30 cellular contexts compared by ENCODE assay signal in the genomic region with DNA sequence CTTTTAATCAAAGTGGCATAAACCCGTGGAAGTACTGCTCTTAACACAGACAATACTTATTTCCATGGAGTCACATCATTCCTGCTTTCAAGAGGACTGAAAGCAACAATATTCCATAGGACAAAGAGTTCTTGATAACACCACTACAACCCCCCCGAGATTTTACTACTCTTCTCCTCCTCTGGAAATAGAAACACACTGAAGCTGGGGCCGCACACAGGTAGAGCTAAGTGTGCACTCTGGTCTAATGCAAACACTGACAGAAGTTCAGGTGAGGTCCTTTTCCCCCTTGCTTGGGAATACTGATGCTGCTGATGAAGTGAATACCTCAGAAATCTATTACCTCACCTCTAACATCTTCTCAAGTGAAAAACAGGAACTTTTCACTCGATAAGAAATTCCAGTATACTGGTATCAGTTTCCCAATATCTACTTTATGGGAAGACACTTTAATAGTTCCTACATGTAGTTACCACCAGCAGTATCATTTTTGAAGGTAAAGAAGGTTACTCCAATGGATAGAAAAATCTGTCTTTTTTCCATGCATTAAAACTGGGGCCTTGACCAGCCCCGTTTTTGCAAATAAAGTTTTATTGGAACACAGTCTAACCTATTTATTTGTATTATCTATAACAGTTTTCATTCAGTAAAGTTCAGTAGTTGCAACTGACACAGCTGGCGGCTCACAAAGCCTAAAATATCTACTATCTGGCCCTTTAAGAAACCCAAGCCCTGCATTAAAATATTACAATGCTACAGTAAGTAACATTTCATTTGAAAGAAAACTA. TPM values are rescaled to one million over a fixed set of nuclear protein-coding genes. Genes with fewer than 3 reads are reported as not detected.
DNase-seq lines count a peak whose midpoint lies in the region; ATAC-seq, FAIRE-seq and TF ChIP-seq lines count a peak whose summit lies in the region.
"Had no signal": no experiment of that assay in that cellular context is flagged by ENCODE, and none has a peak within 500 bp of the region (broad histone marks: within the 10 kb centered on the region; RNA-seq: fewer than 3 reads in every experiment).

No MANE protein-coding gene starts in this region.

- no TSS peak for BruUV-seq in GM12878 (replicated peaks; lab: Mats Ljungman, UMichigan)

- H3K9me3 Mint-ChIP-seq in activated naive CD8-positive, alpha-beta T cell (ENCODE audit: low read depth) = no peaks in the 10 kb centered on the region
- no peaks in the 10 kb centered on the region for H3K9me3 Mint-ChIP-seq in activated naive CD8-positive, alpha-beta T cell treated with anti-CD3 and anti-CD28 coated beads, Interleukin-2, amount 50 U/mL, for 24 hours
- H3K9me3 Mint-ChIP-seq in CD4-positive, alpha-beta T cell = no peaks in the 10 kb centered on the region
- H3K9me3 Mint-ChIP-seq in stimulated activated memory B cell treated with anti-CD40 and anti-IgM and Interleukin-4, amounts not matched to agents 10 μg/mL and 1 μg/mL and 100 μg/mL, for 72 hours = no peaks in the 10 kb centered on the region
- H3K9me3 Mint-ChIP-seq: neural progenitor cell; T-helper 1 cell treated with Interleukin-12 subunit alpha and Interleukin-12 subunit beta and Interleukin-4 antibody, amounts not matched to agents 30 μg/mL and 1 μg/mL, for 36 hours had no signal

- in situ Hi-C loops in GM12878 (cut with MboI) = no loop called here

- no peaks in the 10 kb centered on the region for H3K4me1 ChIP-seq in GM12878 (ENCODE audit: control insufficient read depth, insufficient read depth, low read length)
- H3K4me1 ChIP-seq: neural progenitor cell had no signal

- RAD21 ChIA-PET in GM12878 (lab: Charles Lee; ENCODE audit: unreplicated experiment) = no interaction called here

- no peak for TF ChIP-seq EP300 in GM12878 (IDR thresholded peaks at IDR 0.05; ENCODE audit: borderline replicate concordance in 1 of 2, control insufficient read depth in 1 of 2, low read depth in 2 of 2, low read length in 2 of 2)

- TF ChIP-seq RAD21 in GM12878 (IDR thresholded peaks at IDR 0.05; ENCODE audit: insufficient read depth, low read depth, low read length) = no peak

- H3K36me3 Mint-ChIP-seq in activated naive CD8-positive, alpha-beta T cell = peaks cover 19% of the 10 kb centered on the region
- peaks cover 56% of the 10 kb centered on the region for H3K36me3 Mint-ChIP-seq in activated naive CD8-positive, alpha-beta T cell treated with anti-CD3 and anti-CD28 coated beads, Interleukin-2, amount 50 U/mL, for 24 hours (ENCODE audit: low read depth)
- peaks cover 91% of the 10 kb centered on the region for H3K36me3 Mint-ChIP-seq in CD4-positive, alpha-beta T cell (ENCODE audit: low read depth)
- H3K36me3 Mint-ChIP-seq in stimulated activated memory B cell treated with anti-CD40 and anti-IgM and Interleukin-4, amounts not matched to agents 10 μg/mL and 1 μg/mL and 100 μg/mL, for 72 hours = peaks cover 58% of the 10 kb centered on the region

- H3K27me3 ChIP-seq in CD4-positive, alpha-beta T cell (ENCODE audit: control insufficient read depth, insufficient read depth, low read length) = no peaks in the 10 kb centered on the region
- no peaks in the 10 kb centered on the region for H3K27me3 ChIP-seq in GM12878 (replicated peaks in 1 of 2; ENCODE audit: control insufficient read depth in 2 of 2, insufficient read depth in 2 of 2, low read length in 1 of 2)
- H3K27me3 ChIP-seq: BLaER1 treated with 17β-estradiol and CSF1 and Interleukin-3, amounts not matched to agents 10 nM and 100 nM; neural progenitor cell had no signal

- 57% methylated on average over 6 of the region's 6 CpGs for WGBS in GM12878 (ENCODE audit: insufficient coverage, insufficient replicate concordance, low lambda C conversion rate, missing lambda C conversion rate)

- H4K20me1 ChIP-seq in GM12878 (ENCODE audit: control insufficient read depth, insufficient read depth) = no peaks in the 10 kb centered on the region

- no peak overlapping the region for H3K9ac ChIP-seq in GM12878 (ENCODE audit: control insufficient read depth, insufficient read depth, low read length)
- H3K9ac ChIP-seq: BLaER1 treated with 17β-estradiol and CSF1 and Interleukin-3, amounts not matched to agents 10 nM and 100 nM; neural progenitor cell had no signal

- no peak for ATAC-seq in activated naive CD8-positive, alpha-beta T cell treated with anti-CD3 and anti-CD28 coated beads, Interleukin-2, amount 50 U/mL, for 24 hours
- ATAC-seq in CD4-positive, alpha-beta T cell (ENCODE audit: poor library complexity) = no peak
- ATAC-seq in GM12878 (no peak), GM21786 (IDR thresholded peaks at IDR 0.05; ENCODE audit: unreplicated experiment) (no peak)
- no peak for ATAC-seq in stimulated activated memory B cell treated with anti-CD40 and anti-IgM and Interleukin-4, amounts not matched to agents 10 μg/mL and 1 μg/mL and 100 μg/mL, for 72 hours
- ATAC-seq: sciatic nerve had no signal

- DNase-seq in activated naive CD8-positive, alpha-beta T cell treated with anti-CD3 and anti-CD28 coated beads, Interleukin-2, amount 50 U/mL, for 24 hours = no peak
- no peak for DNase-seq in CD4-positive, alpha-beta T cell
- no peak for DNase-seq in GM12878 (ENCODE audit: low read depth, low spot score)
- DNase-seq in NCI-H1694 (lab: John Stamatoyannopoulos, UW) = no peak
- DNase-seq: activated CD4-positive, CD25-positive, alpha-beta regulatory T cell treated with anti-CD3 and anti-CD28 coated beads, Interleukin-2, amount 50 U/mL, for 72 hours; activated naive CD4-positive, alpha-beta T cell treated with Interleukin-2 at 50 U/mL for 16 hours; amygdala; Calu3; DND-41; effector memory CD4-positive, alpha-beta T cell; head of caudate nucleus; kidney glomerular epithelial cell; NCI-H1417 treated with DMSO at 0.1 percent for 48 hours; NCI-H2081 treated with DMSO at 0.1 percent for 48 hours; NCI-H446 treated with DMSO at 0.1 percent for 48 hours; NCI-H82; posterior cingulate gyrus; RPMI8226; stimulated activated CD4-positive, alpha-beta T cell treated with anti-CD3 and anti-CD28 coated beads, Interleukin-12 subunit alpha, Interleukin-12 subunit beta, amount 100 ng/mL, for 4 hours; stimulated activated CD4-positive, alpha-beta T cell treated with anti-CD3 and anti-CD28 coated beads, Interleukin-4, amount 100 ng/mL, for 1 hour had no signal

- H3K27ac ChIP-seq in CD4-positive, alpha-beta T cell (ENCODE audit: low read depth, low read length) = no peak overlapping the region
- no peak overlapping the region for H3K27ac ChIP-seq in GM12878 (ENCODE audit: control insufficient read depth, insufficient read depth)
- H3K27ac ChIP-seq: BLaER1 treated with 17β-estradiol and CSF1 and Interleukin-3, amounts not matched to agents 10 nM and 100 nM; coronary artery; neural progenitor cell; SK-N-MC had no signal

- no peak overlapping the region for H2AFZ ChIP-seq in GM12878 (ENCODE audit: control insufficient read depth, low read depth, low read length)
- H2AFZ ChIP-seq: neural progenitor cell had no signal

- H3K4me3 Mint-ChIP-seq in activated naive CD8-positive, alpha-beta T cell = no peak overlapping the region
- no peak overlapping the region for H3K4me3 Mint-ChIP-seq in activated naive CD8-positive, alpha-beta T cell treated with anti-CD3 and anti-CD28 coated beads, Interleukin-2, amount 50 U/mL, for 24 hours
- no peak overlapping the region for H3K4me3 Mint-ChIP-seq in CD4-positive, alpha-beta T cell
- H3K4me3 Mint-ChIP-seq in stimulated activated memory B cell treated with anti-CD40 and anti-IgM and Interleukin-4, amounts not matched to agents 10 μg/mL and 1 μg/mL and 100 μg/mL, for 72 hours = no peak overlapping the region
- H3K4me3 Mint-ChIP-seq: neural progenitor cell; T-helper 1 cell treated with Interleukin-12 subunit alpha and Interleukin-12 subunit beta and Interleukin-4 antibody, amounts not matched to agents 30 μg/mL and 1 μg/mL, for 36 hours had no signal

- peak overlapping the region; percentile 46 for H3K27ac Mint-ChIP-seq in activated naive CD8-positive, alpha-beta T cell
- H3K27ac Mint-ChIP-seq in activated naive CD8-positive, alpha-beta T cell treated with anti-CD3 and anti-CD28 coated beads, Interleukin-2, amount 50 U/mL, for 24 hours = no peak overlapping the region
- peak overlapping the region; percentile 55 for H3K27ac Mint-ChIP-seq in CD4-positive, alpha-beta T cell
- peak overlapping the region; percentile 42 for H3K27ac Mint-ChIP-seq in stimulated activated memory B cell treated with anti-CD40 and anti-IgM and Interleukin-4, amounts not matched to agents 10 μg/mL and 1 μg/mL and 100 μg/mL, for 72 hours
- H3K27ac Mint-ChIP-seq: neural progenitor cell; T-helper 1 cell treated with Interleukin-12 subunit alpha and Interleukin-12 subunit beta and Interleukin-4 antibody, amounts not matched to agents 30 μg/mL and 1 μg/mL, for 36 hours had no signal

- no peak for TF ChIP-seq POLR2A in GM12878 (IDR thresholded peaks at IDR 0.05; ENCODE audit: low read depth, low read length)

- peaks cover 5% of the 10 kb centered on the region for H3K79me2 ChIP-seq in GM12878 (ENCODE audit: control insufficient read depth, insufficient read depth, low read length)

- no peaks in the 10 kb centered on the region for H3K9me3 ChIP-seq in CD4-positive, alpha-beta T cell (ENCODE audit: control insufficient read depth, low read length)
- H3K9me3 ChIP-seq in GM12878 (replicated peaks; ENCODE audit: control insufficient read depth, insufficient read depth, low read length) = no peaks in the 10 kb centered on the region
- H3K9me3 ChIP-seq: BLaER1 treated with 17β-estradiol and CSF1 and Interleukin-3, amounts not matched to agents 10 nM and 100 nM had no signal

- H3K4me3 ChIP-seq in GM12878 = no peak overlapping the region
- H3K4me3 ChIP-seq: BLaER1 treated with 17β-estradiol and CSF1 and Interleukin-3, amounts not matched to agents 10 nM and 100 nM; coronary artery; neural progenitor cell; SK-N-MC had no signal

- no peak for FAIRE-seq in GM12878 (lab: Jason Lieb, UNC)
- FAIRE-seq: TTC549 had no signal

- CTCF ChIA-PET in CD4-positive, alpha-beta T cell (lab: Charles Lee) = no interaction called here
- CTCF ChIA-PET in GM12878 (lab: Yijun Ruan, JAX) = interaction anchor here (0.7 to 1.1 kb wide), 2 partner anchors 46 to 311 kb away, joined by 3 read pairs; no protein-coding TSS in a partner anchor

- POLR2A ChIA-PET in CD4-positive, alpha-beta T cell (lab: Charles Lee) = interaction anchor here (0.8 kb wide), 1 partner anchor 50 kb away, joined by 3 read pairs; a partner anchor contains a TSS
- POLR2A ChIA-PET in GM12878 (lab: Charles Lee) = no interaction called here

- no peaks in the 10 kb centered on the region for H3K27me3 Mint-ChIP-seq in activated naive CD8-positive, alpha-beta T cell
- no peaks in the 10 kb centered on the region for H3K27me3 Mint-ChIP-seq in activated naive CD8-positive, alpha-beta T cell treated with anti-CD3 and anti-CD28 coated beads, Interleukin-2, amount 50 U/mL, for 24 hours
- H3K27me3 Mint-ChIP-seq in CD4-positive, alpha-beta T cell = no peaks in the 10 kb centered on the region
- H3K27me3 Mint-ChIP-seq in stimulated activated memory B cell treated with anti-CD40 and anti-IgM and Interleukin-4, amounts not matched to agents 10 μg/mL and 1 μg/mL and 100 μg/mL, for 72 hours = no peaks in the 10 kb centered on the region

- H3K4me1 Mint-ChIP-seq in activated naive CD8-positive, alpha-beta T cell (ENCODE audit: low read depth) = peaks cover 28% of the 10 kb centered on the region
- H3K4me1 Mint-ChIP-seq in activated naive CD8-positive, alpha-beta T cell treated with anti-CD3 and anti-CD28 coated beads, Interleukin-2, amount 50 U/mL, for 24 hours = peaks cover 44% of the 10 kb centered on the region
- H3K4me1 Mint-ChIP-seq in CD4-positive, alpha-beta T cell (ENCODE audit: low read depth) = peaks cover 41% of the 10 kb centered on the region
- H3K4me1 Mint-ChIP-seq in stimulated activated memory B cell treated with anti-CD40 and anti-IgM and Interleukin-4, amounts not matched to agents 10 μg/mL and 1 μg/mL and 100 μg/mL, for 72 hours = peaks cover 27% of the 10 kb centered on the region
- H3K4me1 Mint-ChIP-seq: neural progenitor cell had no signal

- no peak for TF ChIP-seq CTCF in CD4-positive, alpha-beta T cell (IDR thresholded peaks at IDR 0.05)
- no peak for TF ChIP-seq CTCF in GM12878 (IDR thresholded peaks at IDR 0.05 in 2 of 3, conservative IDR thresholded peaks at IDR 0.05 in 1 of 3; ENCODE audit: control insufficient read depth in 2 of 3, extremely low read depth in 1 of 3, insufficient read depth in 1 of 3, low read depth in 3 of 3, low read length in 3 of 3)

- no peak overlapping the region for H3K4me2 ChIP-seq in GM12878 (ENCODE audit: control insufficient read depth, insufficient read depth)
- H3K4me2 ChIP-seq: BLaER1 treated with 17β-estradiol and CSF1 and Interleukin-3, amounts not matched to agents 10 nM and 100 nM; neural progenitor cell had no signal

- intact Hi-C loops in CD4-positive, alpha-beta T cell (cut with DNase I, micrococcal nuclease) = no loop called here
- intact Hi-C loops in GM12878 (cut with micrococcal nuclease; ENCODE audit: unreplicated experiment) = no loop called here

- H3K36me3 ChIP-seq in GM12878 (ENCODE audit: control insufficient read depth in 2 of 2, insufficient read depth in 2 of 2, low read length in 1 of 2) = peaks cover 4 to 40% of the 10 kb centered on the region in 2 experiments

- SMC1A ChIA-PET in GM12878 (lab: Charles Lee; ENCODE audit: uncharacterized antibody, unreplicated experiment) = interaction anchor here (1.1 to 1.3 kb wide), 2 partner anchors 11 to 17 kb away, joined by 3 to 5 read pairs; no protein-coding TSS in a partner anchor

RNA-seq across cellular contexts. Expression of a gene that starts 50.0 kb away (rescaled TPM):
- 10 to 100 TPM; 52.0 to 55.4 TPM for total RNA-seq in CD4-positive, alpha-beta T cell
- 47.7 and 54.5 TPM in 2 replicates for total RNA-seq in GM12878 (2013; cell fraction: nucleolus; rRNA removed)
- total RNA-seq in GM12878 (2014; rRNA removed) (45.4 and 51.9 TPM in 2 replicates), GM12878 (2014; rRNA removed; fragmentation: Illumina TruSeq; extraction: Trizol) (39.4 and 40.8 TPM in 2 replicates), GM12878 (2021) (62.4 and 67.2 TPM in 2 replicates)
- polyA plus RNA-seq in GM12878 (2011; ENCODE audit: low read depth) = 23.8 TPM
- polyA plus RNA-seq in GM12878 (2011; rRNA removed) (40.9 and 48.4 TPM in 2 replicates), GM12878 (2014; fragmentation: Illumina TruSeq; extraction: Trizol) (54.4 and 70.4 TPM in 2 replicates), GM12878 (2014; fragmentation: Nextera tagmentation; extraction: Ambion mirVana) (10 to 100 TPM; 14.0 to 28.5 TPM), GM12878 (2014; rRNA removed) (34.1 and 35.2 TPM in 2 replicates), GM12878 (2016; fragmentation: Nextera tagmentation; extraction: Ambion mirVana) (10 to 100 TPM; 74.8 to 79.7 TPM)
- 22.2 and 24.9 TPM in 2 replicates for polyA plus RNA-seq in GM12878 (2011; cell fraction: cytosol; rRNA removed)
- polyA plus RNA-seq in GM12878 (2011; cell fraction: nucleus; rRNA removed) = 15.3 and 17.8 TPM in 2 replicates
- polyA plus RNA-seq in GM12878 (2012) = 36.4 and 37.1 TPM in 2 replicates
- 40.7 and 46.6 TPM in 2 replicates for polyA minus RNA-seq in GM12878 (2011; rRNA and poly(A)+ RNA removed)
- polyA minus RNA-seq in GM12878 (2011; cell fraction: cytosol; rRNA and poly(A)+ RNA removed) = 21.2 and 29.1 TPM in 2 replicates
- 16.0 and 27.4 TPM in 2 replicates for polyA minus RNA-seq in GM12878 (2011; cell fraction: nucleus; rRNA and poly(A)+ RNA removed)
